1 cellular context compared by ENCODE assay signal in the genomic region with DNA sequence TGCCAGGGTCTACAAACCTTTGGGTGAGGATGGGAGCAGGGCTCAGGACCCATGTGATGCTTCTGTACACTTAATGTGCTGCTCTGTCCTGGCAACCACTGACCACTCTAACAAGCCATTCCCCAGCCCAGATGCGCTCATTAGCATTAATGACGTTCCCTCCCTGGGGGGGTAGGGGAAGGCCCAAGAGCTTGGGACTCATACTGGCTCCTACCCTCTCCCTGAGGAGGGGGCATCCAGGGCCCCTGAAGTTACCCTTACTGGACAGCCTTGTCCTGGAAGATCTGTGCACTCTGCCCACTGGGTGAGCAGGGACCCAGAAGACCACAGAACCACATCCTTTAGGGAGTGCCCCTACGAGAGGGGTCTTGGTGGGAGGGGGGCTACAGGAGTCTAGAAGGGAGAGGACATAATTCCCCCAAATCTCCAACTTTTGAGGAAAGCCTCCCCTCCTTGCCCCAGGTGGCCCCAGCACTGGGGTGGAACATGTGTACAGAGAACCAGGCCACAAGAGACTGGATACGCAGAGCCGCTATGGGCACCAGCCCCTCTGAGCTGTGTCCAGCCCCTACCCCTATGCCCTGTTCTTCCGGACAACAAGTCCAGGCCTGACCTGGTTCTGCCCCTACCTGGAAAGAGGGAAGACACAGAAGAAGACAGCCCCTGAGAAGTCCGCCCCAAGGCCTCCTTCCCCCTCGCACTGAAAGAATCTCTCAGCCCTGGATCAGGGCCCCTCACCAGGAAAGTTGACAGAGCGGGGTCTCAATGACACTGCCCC.
A peak's percentile ranks its signal among the peaks of the same experiment; 100 is the strongest.
TF ChIP-seq lines count a peak whose summit lies in the region.

No MANE protein-coding gene starts in this region.

TF ChIP-seq in HepG2, 621 proteins besides CTCF, POLR2A, EP300 and RAD21 (continued from another document and continues in another):
- TF ChIP-seq, protein P1, sequence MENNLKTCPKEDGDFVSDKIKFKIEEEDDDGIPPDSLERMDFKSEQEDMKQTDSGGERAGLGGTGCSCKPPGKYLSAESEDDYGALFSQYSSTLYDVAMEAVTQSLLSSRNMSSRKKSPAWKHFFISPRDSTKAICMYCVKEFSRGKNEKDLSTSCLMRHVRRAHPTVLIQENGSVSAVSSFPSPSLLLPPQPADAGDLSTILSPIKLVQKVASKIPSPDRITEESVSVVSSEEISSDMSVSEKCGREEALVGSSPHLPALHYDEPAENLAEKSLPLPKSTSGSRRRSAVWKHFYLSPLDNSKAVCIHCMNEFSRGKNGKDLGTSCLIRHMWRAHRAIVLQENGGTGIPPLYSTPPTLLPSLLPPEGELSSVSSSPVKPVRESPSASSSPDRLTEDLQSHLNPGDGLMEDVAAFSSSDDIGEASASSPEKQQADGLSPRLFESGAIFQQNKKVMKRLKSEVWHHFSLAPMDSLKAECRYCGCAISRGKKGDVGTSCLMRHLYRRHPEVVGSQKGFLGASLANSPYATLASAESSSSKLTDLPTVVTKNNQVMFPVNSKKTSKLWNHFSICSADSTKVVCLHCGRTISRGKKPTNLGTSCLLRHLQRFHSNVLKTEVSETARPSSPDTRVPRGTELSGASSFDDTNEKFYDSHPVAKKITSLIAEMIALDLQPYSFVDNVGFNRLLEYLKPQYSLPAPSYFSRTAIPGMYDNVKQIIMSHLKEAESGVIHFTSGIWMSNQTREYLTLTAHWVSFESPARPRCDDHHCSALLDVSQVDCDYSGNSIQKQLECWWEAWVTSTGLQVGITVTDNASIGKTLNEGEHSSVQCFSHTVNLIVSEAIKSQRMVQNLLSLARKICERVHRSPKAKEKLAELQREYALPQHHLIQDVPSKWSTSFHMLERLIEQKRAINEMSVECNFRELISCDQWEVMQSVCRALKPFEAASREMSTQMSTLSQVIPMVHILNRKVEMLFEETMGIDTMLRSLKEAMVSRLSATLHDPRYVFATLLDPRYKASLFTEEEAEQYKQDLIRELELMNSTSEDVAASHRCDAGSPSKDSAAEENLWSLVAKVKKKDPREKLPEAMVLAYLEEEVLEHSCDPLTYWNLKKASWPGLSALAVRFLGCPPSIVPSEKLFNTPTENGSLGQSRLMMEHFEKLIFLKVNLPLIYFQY (CRISPR knock-in tag; IDR thresholded peaks at IDR 0.05; ENCODE audit: borderline replicate concordance), result no peak
- TF ChIP-seq, protein P2, sequence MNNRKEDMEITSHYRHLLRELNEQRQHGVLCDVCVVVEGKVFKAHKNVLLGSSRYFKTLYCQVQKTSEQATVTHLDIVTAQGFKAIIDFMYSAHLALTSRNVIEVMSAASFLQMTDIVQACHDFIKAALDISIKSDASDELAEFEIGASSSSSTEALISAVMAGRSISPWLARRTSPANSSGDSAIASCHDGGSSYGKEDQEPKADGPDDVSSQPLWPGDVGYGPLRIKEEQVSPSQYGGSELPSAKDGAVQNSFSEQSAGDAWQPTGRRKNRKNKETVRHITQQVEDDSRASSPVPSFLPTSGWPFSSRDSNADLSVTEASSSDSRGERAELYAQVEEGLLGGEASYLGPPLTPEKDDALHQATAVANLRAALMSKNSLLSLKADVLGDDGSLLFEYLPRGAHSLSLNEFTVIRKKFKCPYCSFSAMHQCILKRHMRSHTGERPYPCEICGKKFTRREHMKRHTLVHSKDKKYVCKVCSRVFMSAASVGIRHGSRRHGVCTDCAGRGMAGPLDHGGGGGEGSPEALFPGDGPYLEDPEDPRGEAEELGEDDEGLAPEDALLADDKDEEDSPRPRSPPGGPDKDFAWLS (CRISPR knock-in tag; IDR thresholded peaks at IDR 0.05; ENCODE audit: borderline replicate concordance), result peak; percentile 70; the same call in 1 of the 2 replicates
- TF ChIP-seq KDM1A (CRISPR knock-in tag; IDR thresholded peaks at IDR 0.05) (no peak), ZNF256 (CRISPR knock-in tag; conservative IDR thresholded peaks at IDR 0.05) (no peak), ZNF383 (CRISPR knock-in tag; IDR thresholded peaks at IDR 0.05; ENCODE audit: borderline replicate concordance) (peak; percentile 58; the same call in 1 of the 2 replicates), MEIS2 (CRISPR knock-in tag; IDR thresholded peaks at IDR 0.05) (no peak), ZNF296 (CRISPR knock-in tag; conservative IDR thresholded peaks at IDR 0.05) (no peak), ZNF530 (CRISPR knock-in tag; IDR thresholded peaks at IDR 0.05; ENCODE audit: low read depth) (no peak), ZNF335 (CRISPR knock-in tag; IDR thresholded peaks at IDR 0.05) (no peak), SAFB2 (CRISPR knock-in tag; IDR thresholded peaks at IDR 0.05; ENCODE audit: borderline replicate concordance, low read depth) (no peak), SSRP1 (CRISPR knock-in tag; IDR thresholded peaks at IDR 0.05) (no peak), ARNTL (CRISPR knock-in tag; IDR thresholded peaks at IDR 0.05) (0 out of 2 replicates have a peak, but pooled peaks have one; percentile 9), NKX3-1 (CRISPR knock-in tag; IDR thresholded peaks at IDR 0.05) (no peak), ZNF772 (CRISPR knock-in tag; IDR thresholded peaks at IDR 0.05) (0 out of 2 replicates have a peak, but pooled peaks have one; percentile 10), JARID2 (CRISPR knock-in tag; IDR thresholded peaks at IDR 0.05; ENCODE audit: insufficient replicate concordance) (no peak), ZNF550 (CRISPR knock-in tag; IDR thresholded peaks at IDR 0.05; ENCODE audit: borderline replicate concordance) (no peak; the same call in 1 of the 2 replicates), HNRNPH1 (optimal IDR thresholded peaks at IDR 0.05; ENCODE audit: low read depth, low read length) (no peak), RFX5 (IDR thresholded peaks at IDR 0.05; ENCODE audit: low read depth, low read length) (peak; percentile 84), RBM39 (IDR thresholded peaks at IDR 0.05; ENCODE audit: low read depth, low read length, poor library complexity, severe bottlenecking) (peak; percentile 40), RBM22 (optimal IDR thresholded peaks at IDR 0.05; ENCODE audit: low read length) (no peak), ZNF883 (CRISPR knock-in tag; IDR thresholded peaks at IDR 0.05; ENCODE audit: not compliant biosample characterization) (no peak), PHB2 (IDR thresholded peaks at IDR 0.05; ENCODE audit: partially characterized antibody) (no peak), SMC3 (IDR thresholded peaks at IDR 0.05; ENCODE audit: low read length) (no peak), RXRB (CRISPR knock-in tag; IDR thresholded peaks at IDR 0.05; ENCODE audit: borderline replicate concordance) (no peak)
- TF ChIP-seq, protein P3, sequence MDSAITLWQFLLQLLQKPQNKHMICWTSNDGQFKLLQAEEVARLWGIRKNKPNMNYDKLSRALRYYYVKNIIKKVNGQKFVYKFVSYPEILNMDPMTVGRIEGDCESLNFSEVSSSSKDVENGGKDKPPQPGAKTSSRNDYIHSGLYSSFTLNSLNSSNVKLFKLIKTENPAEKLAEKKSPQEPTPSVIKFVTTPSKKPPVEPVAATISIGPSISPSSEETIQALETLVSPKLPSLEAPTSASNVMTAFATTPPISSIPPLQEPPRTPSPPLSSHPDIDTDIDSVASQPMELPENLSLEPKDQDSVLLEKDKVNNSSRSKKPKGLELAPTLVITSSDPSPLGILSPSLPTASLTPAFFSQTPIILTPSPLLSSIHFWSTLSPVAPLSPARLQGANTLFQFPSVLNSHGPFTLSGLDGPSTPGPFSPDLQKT (CRISPR knock-in tag; IDR thresholded peaks at IDR 0.05; ENCODE audit: borderline replicate concordance), result no peak
- TF ChIP-seq, protein P4, sequence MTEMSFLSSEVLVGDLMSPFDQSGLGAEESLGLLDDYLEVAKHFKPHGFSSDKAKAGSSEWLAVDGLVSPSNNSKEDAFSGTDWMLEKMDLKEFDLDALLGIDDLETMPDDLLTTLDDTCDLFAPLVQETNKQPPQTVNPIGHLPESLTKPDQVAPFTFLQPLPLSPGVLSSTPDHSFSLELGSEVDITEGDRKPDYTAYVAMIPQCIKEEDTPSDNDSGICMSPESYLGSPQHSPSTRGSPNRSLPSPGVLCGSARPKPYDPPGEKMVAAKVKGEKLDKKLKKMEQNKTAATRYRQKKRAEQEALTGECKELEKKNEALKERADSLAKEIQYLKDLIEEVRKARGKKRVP (CRISPR knock-in tag; IDR thresholded peaks at IDR 0.05), result no peak
- TF ChIP-seq, protein P5, sequence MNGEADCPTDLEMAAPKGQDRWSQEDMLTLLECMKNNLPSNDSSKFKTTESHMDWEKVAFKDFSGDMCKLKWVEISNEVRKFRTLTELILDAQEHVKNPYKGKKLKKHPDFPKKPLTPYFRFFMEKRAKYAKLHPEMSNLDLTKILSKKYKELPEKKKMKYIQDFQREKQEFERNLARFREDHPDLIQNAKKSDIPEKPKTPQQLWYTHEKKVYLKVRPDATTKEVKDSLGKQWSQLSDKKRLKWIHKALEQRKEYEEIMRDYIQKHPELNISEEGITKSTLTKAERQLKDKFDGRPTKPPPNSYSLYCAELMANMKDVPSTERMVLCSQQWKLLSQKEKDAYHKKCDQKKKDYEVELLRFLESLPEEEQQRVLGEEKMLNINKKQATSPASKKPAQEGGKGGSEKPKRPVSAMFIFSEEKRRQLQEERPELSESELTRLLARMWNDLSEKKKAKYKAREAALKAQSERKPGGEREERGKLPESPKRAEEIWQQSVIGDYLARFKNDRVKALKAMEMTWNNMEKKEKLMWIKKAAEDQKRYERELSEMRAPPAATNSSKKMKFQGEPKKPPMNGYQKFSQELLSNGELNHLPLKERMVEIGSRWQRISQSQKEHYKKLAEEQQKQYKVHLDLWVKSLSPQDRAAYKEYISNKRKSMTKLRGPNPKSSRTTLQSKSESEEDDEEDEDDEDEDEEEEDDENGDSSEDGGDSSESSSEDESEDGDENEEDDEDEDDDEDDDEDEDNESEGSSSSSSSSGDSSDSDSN (CRISPR knock-in tag; IDR thresholded peaks at IDR 0.05), result no peak
- TF ChIP-seq, protein P6, sequence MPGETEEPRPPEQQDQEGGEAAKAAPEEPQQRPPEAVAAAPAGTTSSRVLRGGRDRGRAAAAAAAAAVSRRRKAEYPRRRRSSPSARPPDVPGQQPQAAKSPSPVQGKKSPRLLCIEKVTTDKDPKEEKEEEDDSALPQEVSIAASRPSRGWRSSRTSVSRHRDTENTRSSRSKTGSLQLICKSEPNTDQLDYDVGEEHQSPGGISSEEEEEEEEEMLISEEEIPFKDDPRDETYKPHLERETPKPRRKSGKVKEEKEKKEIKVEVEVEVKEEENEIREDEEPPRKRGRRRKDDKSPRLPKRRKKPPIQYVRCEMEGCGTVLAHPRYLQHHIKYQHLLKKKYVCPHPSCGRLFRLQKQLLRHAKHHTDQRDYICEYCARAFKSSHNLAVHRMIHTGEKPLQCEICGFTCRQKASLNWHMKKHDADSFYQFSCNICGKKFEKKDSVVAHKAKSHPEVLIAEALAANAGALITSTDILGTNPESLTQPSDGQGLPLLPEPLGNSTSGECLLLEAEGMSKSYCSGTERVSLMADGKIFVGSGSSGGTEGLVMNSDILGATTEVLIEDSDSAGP (CRISPR knock-in tag; IDR thresholded peaks at IDR 0.05; ENCODE audit: borderline replicate concordance), result 0 out of 2 replicates have a peak, but pooled peaks have one; percentile 6
- TF ChIP-seq, protein P7, sequence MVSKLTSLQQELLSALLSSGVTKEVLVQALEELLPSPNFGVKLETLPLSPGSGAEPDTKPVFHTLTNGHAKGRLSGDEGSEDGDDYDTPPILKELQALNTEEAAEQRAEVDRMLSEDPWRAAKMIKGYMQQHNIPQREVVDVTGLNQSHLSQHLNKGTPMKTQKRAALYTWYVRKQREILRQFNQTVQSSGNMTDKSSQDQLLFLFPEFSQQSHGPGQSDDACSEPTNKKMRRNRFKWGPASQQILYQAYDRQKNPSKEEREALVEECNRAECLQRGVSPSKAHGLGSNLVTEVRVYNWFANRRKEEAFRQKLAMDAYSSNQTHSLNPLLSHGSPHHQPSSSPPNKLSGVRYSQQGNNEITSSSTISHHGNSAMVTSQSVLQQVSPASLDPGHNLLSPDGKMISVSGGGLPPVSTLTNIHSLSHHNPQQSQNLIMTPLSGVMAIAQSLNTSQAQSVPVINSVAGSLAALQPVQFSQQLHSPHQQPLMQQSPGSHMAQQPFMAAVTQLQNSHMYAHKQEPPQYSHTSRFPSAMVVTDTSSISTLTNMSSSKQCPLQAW (CRISPR knock-in tag; IDR thresholded peaks at IDR 0.05), result peak; percentile 53; the same call in 1 of the 2 replicates
- TF ChIP-seq, protein P8, sequence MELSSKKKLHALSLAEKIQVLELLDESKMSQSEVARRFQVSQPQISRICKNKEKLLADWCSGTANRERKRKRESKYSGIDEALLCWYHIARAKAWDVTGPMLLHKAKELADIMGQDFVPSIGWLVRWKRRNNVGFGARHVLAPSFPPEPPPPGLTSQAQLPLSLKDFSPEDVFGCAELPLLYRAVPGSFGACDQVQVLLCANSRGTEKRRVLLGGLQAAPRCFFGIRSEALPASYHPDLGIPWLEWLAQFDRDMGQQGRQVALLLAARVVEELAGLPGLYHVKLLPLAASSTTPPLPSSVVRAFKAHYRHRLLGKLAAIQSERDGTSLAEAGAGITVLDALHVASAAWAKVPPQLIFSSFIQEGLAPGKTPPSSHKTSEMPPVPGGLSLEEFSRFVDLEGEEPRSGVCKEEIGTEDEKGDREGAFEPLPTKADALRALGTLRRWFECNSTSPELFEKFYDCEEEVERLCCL (CRISPR knock-in tag; IDR thresholded peaks at IDR 0.05; ENCODE audit: borderline replicate concordance), result no peak
- TF ChIP-seq, protein P9, sequence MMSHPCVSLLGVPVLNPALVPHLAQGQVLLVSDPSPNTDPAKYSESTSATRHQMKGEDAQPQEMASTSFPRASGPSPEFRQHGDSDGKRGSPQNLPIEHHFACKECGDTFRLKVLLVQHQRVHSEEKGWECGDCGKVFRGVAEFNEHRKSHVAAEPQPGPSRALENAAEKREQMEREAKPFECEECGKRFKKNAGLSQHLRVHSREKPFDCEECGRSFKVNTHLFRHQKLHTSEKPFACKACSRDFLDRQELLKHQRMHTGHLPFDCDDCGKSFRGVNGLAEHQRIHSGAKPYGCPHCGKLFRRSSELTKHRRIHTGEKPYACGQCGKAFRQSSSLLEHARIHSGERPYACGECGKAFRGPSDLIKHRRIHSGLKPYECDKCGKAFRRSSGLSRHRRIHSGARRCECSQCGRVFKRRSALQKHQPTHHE (CRISPR knock-in tag; IDR thresholded peaks at IDR 0.05; ENCODE audit: borderline replicate concordance), result no peak
